In genomic region chr7:36266201-36266600, GRCh38 we compare ENCODE assay signal across 29 cellular contexts.
"Had no signal": no experiment of that assay in that cellular context is flagged by ENCODE, and none has a peak within 500 bp of the region (broad histone marks: within the 10 kb centered on the region; RNA-seq: fewer than 3 reads in every experiment).

No MANE protein-coding gene starts in this region.

- H3K36me3 ChIP-seq: colonic mucosa, esophagus muscularis mucosa, left ventricle myocardium inferior, pancreas, right atrium auricular region, tibial artery, uterus, WERI-Rb-1 had no signal

- H3K27me3 ChIP-seq: colonic mucosa, esophagus muscularis mucosa, pancreas, right atrium auricular region, tibial artery, uterus had no signal

- H3K4me3 ChIP-seq: colonic mucosa, esophagus muscularis mucosa, left ventricle myocardium inferior, pancreas, psoas muscle, right atrium auricular region, tibial artery, uterus had no signal

- H3K27ac Mint-ChIP-seq: activated naive CD8-positive, alpha-beta T cell; activated T-cell treated with anti-CD3 and anti-CD28 coated beads, Interleukin-2, amount 50 U/mL, for 24 hours; activated T-helper 2 cell treated with anti-CD3 and anti-CD28 coated beads, Interferon-gamma antibody, Interleukin-2, Interleukin-4, amounts not matched to agents 10 μg/mL and 5 μg/mL and 100 μg/mL, durations not matched to agents 14 hours and 24 hours and 36 hours; natural killer cell; stimulated activated effector memory CD8-positive, alpha-beta T cell treated with anti-CD3 and anti-CD28 coated beads, Interleukin-12 subunit alpha, Interleukin-12 subunit beta, amount 100 ng/mL, for 72 hours; stimulated activated naive CD8-positive, alpha-beta T cell treated with anti-CD3 and anti-CD28 coated beads, Interleukin-15, amount 100 ng/mL, for 72 hours had no signal

- H3K4me3 Mint-ChIP-seq: activated naive CD8-positive, alpha-beta T cell; activated T-cell treated with anti-CD3 and anti-CD28 coated beads, Interleukin-2, amount 50 U/mL, for 24 hours; mesothelial cell of epicardium; natural killer cell; stimulated activated effector memory CD8-positive, alpha-beta T cell treated with anti-CD3 and anti-CD28 coated beads, Interleukin-12 subunit alpha, Interleukin-12 subunit beta, amount 100 ng/mL, for 72 hours; stimulated activated naive CD8-positive, alpha-beta T cell treated with anti-CD3 and anti-CD28 coated beads, Interleukin-15, amount 100 ng/mL, for 72 hours had no signal

- H3K27me3 Mint-ChIP-seq: activated naive CD8-positive, alpha-beta T cell; activated T-cell treated with anti-CD3 and anti-CD28 coated beads, Interleukin-2, amount 50 U/mL, for 24 hours; stimulated activated naive CD8-positive, alpha-beta T cell treated with anti-CD3 and anti-CD28 coated beads, Interleukin-15, amount 100 ng/mL, for 72 hours had no signal

- H3K36me3 Mint-ChIP-seq: natural killer cell; stimulated activated effector memory CD8-positive, alpha-beta T cell treated with anti-CD3 and anti-CD28 coated beads, Interleukin-12 subunit alpha, Interleukin-12 subunit beta, amount 100 ng/mL, for 72 hours had no signal

- H3K9me3 ChIP-seq: colonic mucosa, esophagus muscularis mucosa, left ventricle myocardium inferior, pancreas, psoas muscle, right atrium auricular region, tibial artery, uterus had no signal

- DNase-seq: activated CD4-positive, alpha-beta T cell treated with anti-CD3 and anti-CD28 coated beads for 1 hour; activated CD4-positive, alpha-beta T cell treated with anti-CD3 and anti-CD28 coated beads, Interleukin-2, amount 50 U/mL, for 4 hours; activated CD8-positive, alpha-beta memory T cell treated with anti-CD3 and anti-CD28 coated beads for 24 hours; activated CD8-positive, alpha-beta memory T cell treated with anti-CD3 and anti-CD28 coated beads, Interleukin-2, amount 50 U/mL, for 4 hours; activated naive CD4-positive, alpha-beta T cell; activated T-cell treated with anti-CD3 and anti-CD28 coated beads, Interleukin-2, amount 50 U/mL, for 24 hours; colonic mucosa; glutamatergic neuron; hippocampal formation; kidney glomerular epithelial cell; left ventricle myocardium inferior; mammary epithelial cell; natural killer cell; psoas muscle; stimulated activated CD4-positive, alpha-beta T cell treated with anti-CD3 and anti-CD28 coated beads, Interleukin-2, amount 100 ng/mL, for 24 hours; stimulated activated naive CD8-positive, alpha-beta T cell treated with anti-CD3 and anti-CD28 coated beads, Interleukin-15, amount 100 ng/mL, for 72 hours; uterus; WERI-Rb-1 had no signal

- H3K9me3 Mint-ChIP-seq: activated T-cell treated with anti-CD3 and anti-CD28 coated beads, Interleukin-2, amount 50 U/mL, for 24 hours; activated T-helper 2 cell treated with anti-CD3 and anti-CD28 coated beads, Interferon-gamma antibody, Interleukin-2, Interleukin-4, amounts not matched to agents 10 μg/mL and 5 μg/mL and 100 μg/mL, durations not matched to agents 14 hours and 24 hours and 36 hours; natural killer cell; stimulated activated effector memory CD8-positive, alpha-beta T cell treated with anti-CD3 and anti-CD28 coated beads, Interleukin-12 subunit alpha, Interleukin-12 subunit beta, amount 100 ng/mL, for 72 hours; stimulated activated naive CD8-positive, alpha-beta T cell treated with anti-CD3 and anti-CD28 coated beads, Interleukin-15, amount 100 ng/mL, for 72 hours had no signal

- ATAC-seq: psoas muscle; stimulated activated effector memory CD8-positive, alpha-beta T cell treated with anti-CD3 and anti-CD28 coated beads, Interleukin-12 subunit alpha, Interleukin-12 subunit beta, amount 100 ng/mL, for 72 hours; stimulated activated naive CD8-positive, alpha-beta T cell treated with anti-CD3 and anti-CD28 coated beads, Interleukin-15, amount 100 ng/mL, for 72 hours had no signal

- H3K4me1 Mint-ChIP-seq: natural killer cell had no signal

- H3K27ac ChIP-seq: right atrium auricular region, uterus, WERI-Rb-1 had no signal

- FAIRE-seq: bronchial epithelial cell, frontal cortex, pancreas, TTC549 had no signal
